Comparison of ENCODE assay signal across 23 cellular contexts in the genomic region with DNA sequence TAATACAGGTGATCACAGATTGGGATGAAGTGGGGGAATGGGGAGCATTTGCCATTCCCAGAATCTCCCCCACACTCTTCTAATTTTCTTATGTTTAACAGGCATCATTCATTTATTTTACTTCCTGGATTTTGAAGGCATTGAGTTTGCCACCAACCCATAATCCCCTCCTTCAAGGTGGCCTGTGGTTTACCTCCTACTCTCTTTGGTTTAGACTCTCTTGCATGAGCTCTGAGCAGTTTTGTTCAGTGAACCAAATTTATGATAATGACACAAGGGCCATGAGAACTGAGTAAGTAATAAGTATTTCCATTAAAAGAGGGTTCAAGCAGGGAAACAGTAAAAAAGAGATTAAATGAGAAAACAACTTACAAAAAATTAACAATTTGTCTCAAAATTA.
DNase-seq lines count a peak whose midpoint lies in the region; ATAC-seq, FAIRE-seq and TF ChIP-seq lines count a peak whose summit lies in the region.
"Had no signal": no experiment of that assay in that cellular context is flagged by ENCODE, and none has a peak within 500 bp of the region (broad histone marks: within the 10 kb centered on the region; RNA-seq: fewer than 3 reads in every experiment).

No MANE protein-coding gene starts in this region.

- no peaks in the 10 kb centered on the region for H3K27me3 ChIP-seq in GM12878 (replicated peaks in 1 of 2; ENCODE audit: control insufficient read depth in 2 of 2, insufficient read depth in 2 of 2, low read length in 1 of 2)
- H3K27me3 ChIP-seq: BLaER1 treated with 17β-estradiol and CSF1 and Interleukin-3, amounts not matched to agents 10 nM and 100 nM; Peyer's patch; SJCRH30 had no signal

- H3K27ac Mint-ChIP-seq in activated CD4-positive, alpha-beta T cell treated with anti-CD3 and anti-CD28 coated beads, Interleukin-2, amount 10 ng/mL, durations not matched to agents 24 days and 14 days, result peak overlapping the region; percentile 36
- peak overlapping the region; percentile 41 for H3K27ac Mint-ChIP-seq in stimulated activated naive CD8-positive, alpha-beta T cell treated with anti-CD3 and anti-CD28 coated beads, Interleukin-15, Interleukin-2, amounts not matched to agents 100 ng/mL and 50 ng/mL, for 24 hours
- H3K27ac Mint-ChIP-seq in T-helper 17 cell, result no peak overlapping the region

- H3K4me3 Mint-ChIP-seq in activated CD4-positive, alpha-beta T cell treated with anti-CD3 and anti-CD28 coated beads, Interleukin-2, amount 10 ng/mL, durations not matched to agents 24 days and 14 days, result peak overlapping the region; percentile 22
- no peak overlapping the region for H3K4me3 Mint-ChIP-seq in stimulated activated naive CD8-positive, alpha-beta T cell treated with anti-CD3 and anti-CD28 coated beads, Interleukin-15, Interleukin-2, amounts not matched to agents 100 ng/mL and 50 ng/mL, for 24 hours
- H3K4me3 Mint-ChIP-seq in T-helper 17 cell, result no peak overlapping the region

- H3K36me3 Mint-ChIP-seq in activated CD4-positive, alpha-beta T cell treated with anti-CD3 and anti-CD28 coated beads, Interleukin-2, amount 10 ng/mL, durations not matched to agents 24 days and 14 days (ENCODE audit: low read depth), result peaks cover 41% of the 10 kb centered on the region
- H3K36me3 Mint-ChIP-seq in stimulated activated naive CD8-positive, alpha-beta T cell treated with anti-CD3 and anti-CD28 coated beads, Interleukin-15, Interleukin-2, amounts not matched to agents 100 ng/mL and 50 ng/mL, for 24 hours (ENCODE audit: low read depth), result peaks cover 11% of the 10 kb centered on the region
- no peaks in the 10 kb centered on the region for H3K36me3 Mint-ChIP-seq in T-helper 17 cell (ENCODE audit: low read depth)

- RAD21 ChIA-PET in GM12878 (lab: Charles Lee; ENCODE audit: unreplicated experiment), result no interaction called here

- intact Hi-C loops in activated CD4-positive, alpha-beta T cell treated with anti-CD3 and anti-CD28 coated beads, Interleukin-2, amount 10 ng/mL, durations not matched to agents 24 days and 14 days (cut with micrococcal nuclease), result loop anchor here (10.0 kb wide), 1 partner anchor 368 kb away; no protein-coding TSS in a partner anchor
- intact Hi-C loops in GM12878 (cut with micrococcal nuclease; ENCODE audit: unreplicated experiment), result no loop called here

- TF ChIP-seq POLR2A in GM12878 (IDR thresholded peaks at IDR 0.05; ENCODE audit: low read depth, low read length), result no peak

- H3K27ac ChIP-seq in GM12878 (ENCODE audit: control insufficient read depth, insufficient read depth), result no peak overlapping the region
- H3K27ac ChIP-seq: BLaER1 treated with 17β-estradiol and CSF1 and Interleukin-3, amounts not matched to agents 10 nM and 100 nM; Peyer's patch; SJCRH30 had no signal

- ATAC-seq in stimulated activated naive CD8-positive, alpha-beta T cell treated with anti-CD3 and anti-CD28 coated beads, Interleukin-15, Interleukin-2, amounts not matched to agents 100 U/mL and 50 U/mL, for 24 hours, result no peak
- ATAC-seq in GM12878, result no peak
- ATAC-seq in T-helper 17 cell, result no peak
- ATAC-seq: HCT116 had no signal

- BruUV-seq in GM12878 (replicated peaks; lab: Mats Ljungman, UMichigan), result no TSS peak

- no peak overlapping the region for H3K4me3 ChIP-seq in GM12878
- H3K4me3 ChIP-seq: BLaER1 treated with 17β-estradiol and CSF1 and Interleukin-3, amounts not matched to agents 10 nM and 100 nM; Peyer's patch; SJCRH30 had no signal

- H3K9me3 ChIP-seq in GM12878 (replicated peaks; ENCODE audit: control insufficient read depth, insufficient read depth, low read length) (no peaks in the 10 kb centered on the region), T-helper 17 cell (ENCODE audit: control insufficient read depth, low read length, poor library complexity, severe bottlenecking) (no peaks in the 10 kb centered on the region)
- H3K9me3 ChIP-seq: Peyer's patch, SJCRH30 had no signal

- in situ Hi-C loops in GM12878 (cut with MboI), result no loop called here

- no peak overlapping the region for H3K9ac ChIP-seq in GM12878 (ENCODE audit: control insufficient read depth, insufficient read depth, low read length)
- H3K9ac ChIP-seq: BLaER1 treated with 17β-estradiol and CSF1 and Interleukin-3, amounts not matched to agents 10 nM and 100 nM had no signal

- SMC1A ChIA-PET in GM12878 (lab: Charles Lee; ENCODE audit: uncharacterized antibody, unreplicated experiment), result no interaction called here

- H3K9me3 Mint-ChIP-seq in activated CD4-positive, alpha-beta T cell treated with anti-CD3 and anti-CD28 coated beads, Interleukin-2, amount 10 ng/mL, durations not matched to agents 24 days and 14 days, result peaks cover 22% of the 10 kb centered on the region
- H3K9me3 Mint-ChIP-seq in stimulated activated naive CD8-positive, alpha-beta T cell treated with anti-CD3 and anti-CD28 coated beads, Interleukin-15, Interleukin-2, amounts not matched to agents 100 ng/mL and 50 ng/mL, for 24 hours, result peaks cover 7% of the 10 kb centered on the region

- H3K36me3 ChIP-seq in GM12878 (ENCODE audit: control insufficient read depth in 2 of 2, insufficient read depth in 2 of 2, low read length in 1 of 2), result no peaks in the 10 kb centered on the region
- H3K36me3 ChIP-seq: BLaER1 treated with 17β-estradiol and CSF1 and Interleukin-3, amounts not matched to agents 10 nM and 100 nM; Peyer's patch; SJCRH30 had no signal

- no peaks in the 10 kb centered on the region for H3K4me1 ChIP-seq in GM12878 (ENCODE audit: control insufficient read depth, insufficient read depth, low read length)
- H3K4me1 ChIP-seq: Peyer's patch, SJCRH30 had no signal

- CTCF ChIA-PET in GM12878 (lab: Yijun Ruan, JAX), result no interaction called here

- H3K79me2 ChIP-seq in GM12878 (ENCODE audit: control insufficient read depth, insufficient read depth, low read length), result no peaks in the 10 kb centered on the region

- H3K27me3 Mint-ChIP-seq in activated CD4-positive, alpha-beta T cell treated with anti-CD3 and anti-CD28 coated beads, Interleukin-2, amount 10 ng/mL, durations not matched to agents 24 days and 14 days, result no peaks in the 10 kb centered on the region
- peaks cover 1% of the 10 kb centered on the region for H3K27me3 Mint-ChIP-seq in stimulated activated naive CD8-positive, alpha-beta T cell treated with anti-CD3 and anti-CD28 coated beads, Interleukin-15, Interleukin-2, amounts not matched to agents 100 ng/mL and 50 ng/mL, for 24 hours
- peaks cover 6% of the 10 kb centered on the region for H3K27me3 Mint-ChIP-seq in T-helper 17 cell
- H3K27me3 Mint-ChIP-seq: CD4-positive, alpha-beta memory T cell had no signal

- DNase-seq in activated CD4-positive, alpha-beta T cell treated with anti-CD3 and anti-CD28 coated beads, Interleukin-2, amount 10 ng/mL, durations not matched to agents 24 days and 14 days, result no peak
- no peak for DNase-seq in activated CD4-positive, alpha-beta T cell treated with anti-CD3 and anti-CD28 coated beads for 1 hour
- DNase-seq in stimulated activated naive CD8-positive, alpha-beta T cell treated with anti-CD3 and anti-CD28 coated beads, Interleukin-15, Interleukin-2, amounts not matched to agents 100 U/mL and 50 U/mL, for 24 hours, result no peak
- DNase-seq in GM12878 (ENCODE audit: low read depth, low spot score), result no peak
- DNase-seq in T-helper 17 cell, result no peak
- DNase-seq in NCI-H226, result no peak
- DNase-seq: 8988T; CD4-positive, alpha-beta memory T cell; GF-D8; Karpas-422; NCI-H1694 treated with DMSO at 0.1 percent for 48 hours; NCI-H2081 treated with DMSO at 0.1 percent for 48 hours; NCI-H2171 treated with DMSO at 0.1 percent for 48 hours; NCI-H446; NCI-H526; Peyer's patch; SJCRH30 had no signal

- no peak overlapping the region for H2AFZ ChIP-seq in GM12878 (ENCODE audit: control insufficient read depth, low read depth, low read length)

- H3K4me2 ChIP-seq in GM12878 (ENCODE audit: control insufficient read depth, insufficient read depth), result no peak overlapping the region
- H3K4me2 ChIP-seq: BLaER1 treated with 17β-estradiol and CSF1 and Interleukin-3, amounts not matched to agents 10 nM and 100 nM had no signal

- H4K20me1 ChIP-seq in GM12878 (ENCODE audit: control insufficient read depth, insufficient read depth), result no peaks in the 10 kb centered on the region
- H4K20me1 ChIP-seq: BLaER1 treated with 17β-estradiol and CSF1 and Interleukin-3, amounts not matched to agents 10 nM and 100 nM had no signal

- no peak for FAIRE-seq in GM12878 (lab: Jason Lieb, UNC)
- FAIRE-seq: GM19239, H1, HTR-8/SVneo had no signal

- TF ChIP-seq EP300 in GM12878 (IDR thresholded peaks at IDR 0.05; ENCODE audit: borderline replicate concordance in 1 of 2, control insufficient read depth in 1 of 2, low read depth in 2 of 2, low read length in 2 of 2), result no peak

- peaks cover 56% of the 10 kb centered on the region for H3K4me1 Mint-ChIP-seq in activated CD4-positive, alpha-beta T cell treated with anti-CD3 and anti-CD28 coated beads, Interleukin-2, amount 10 ng/mL, durations not matched to agents 24 days and 14 days
- peaks cover 31% of the 10 kb centered on the region for H3K4me1 Mint-ChIP-seq in stimulated activated naive CD8-positive, alpha-beta T cell treated with anti-CD3 and anti-CD28 coated beads, Interleukin-15, Interleukin-2, amounts not matched to agents 100 ng/mL and 50 ng/mL, for 24 hours (ENCODE audit: low read depth)
- H3K4me1 Mint-ChIP-seq in T-helper 17 cell, result peaks cover 13% of the 10 kb centered on the region

- TF ChIP-seq CTCF in GM12878 (IDR thresholded peaks at IDR 0.05 in 2 of 3, conservative IDR thresholded peaks at IDR 0.05 in 1 of 3; ENCODE audit: control insufficient read depth in 2 of 3, extremely low read depth in 1 of 3, insufficient read depth in 1 of 3, low read depth in 3 of 3, low read length in 3 of 3), result no peak

- POLR2A ChIA-PET in GM12878 (lab: Charles Lee), result no interaction called here

- no peak for TF ChIP-seq RAD21 in GM12878 (IDR thresholded peaks at IDR 0.05; ENCODE audit: insufficient read depth, low read depth, low read length)
